1 cellular context compared by ENCODE assay signal in genomic region chr10:62048919-62049636, GRCh38.
TF ChIP-seq lines count a peak whose summit lies in the region.

No MANE protein-coding gene starts in this region.

TF ChIP-seq in HepG2, 621 proteins besides CTCF, POLR2A, EP300 and RAD21 (continued from another document and continues in another):
- TF ChIP-seq HMG20B (CRISPR knock-in tag; conservative IDR thresholded peaks at IDR 0.05): peak; percentile 46; the same call in 1 of the 2 replicates
- TF ChIP-seq MTF2 (CRISPR knock-in tag; IDR thresholded peaks at IDR 0.05; ENCODE audit: borderline replicate concordance): no peak
- no peak for TF ChIP-seq NCOA1 (CRISPR knock-in tag; IDR thresholded peaks at IDR 0.05)
- peak; percentile 97 for TF ChIP-seq ZNF607 (CRISPR knock-in tag; IDR thresholded peaks at IDR 0.05; ENCODE audit: borderline replicate concordance)
- no peak for TF ChIP-seq NFYC (CRISPR knock-in tag; IDR thresholded peaks at IDR 0.05)
- peak; percentile 51; the same call in 1 of the 2 replicates for TF ChIP-seq ZNF264 (CRISPR knock-in tag; IDR thresholded peaks at IDR 0.05)
- TF ChIP-seq DNMT1 (CRISPR knock-in tag; IDR thresholded peaks at IDR 0.05): peak; percentile 82; the same call in 1 of the 2 replicates
- no peak; the same call in none of the 2 replicates for TF ChIP-seq ZNF747 (CRISPR knock-in tag; IDR thresholded peaks at IDR 0.05; ENCODE audit: borderline replicate concordance)
- TF ChIP-seq ZNF225 (CRISPR knock-in tag; IDR thresholded peaks at IDR 0.05): peak; percentile 91; the same call in 1 of the 2 replicates
- peak; percentile 79; the same call in 1 of the 2 replicates for TF ChIP-seq MIER3 (CRISPR knock-in tag; IDR thresholded peaks at IDR 0.05; ENCODE audit: borderline replicate concordance)
- no peak for TF ChIP-seq TBP (CRISPR knock-in tag; IDR thresholded peaks at IDR 0.05)
- TF ChIP-seq SMARCC2 (IDR thresholded peaks at IDR 0.05): no peak
- TF ChIP-seq ARNT2 (CRISPR knock-in tag; IDR thresholded peaks at IDR 0.05; ENCODE audit: low read depth): peak; percentile 73
- TF ChIP-seq PTBP1 (IDR thresholded peaks at IDR 0.05; ENCODE audit: low read depth, low read length, poor library complexity, severe bottlenecking): no peak
- peak; percentile 36; the same call in 1 of the 2 replicates for TF ChIP-seq USF2 (IDR thresholded peaks at IDR 0.05; ENCODE audit: low read depth, low read length)
- TF ChIP-seq USF2 (CRISPR knock-in tag; IDR thresholded peaks at IDR 0.05; ENCODE audit: borderline replicate concordance): peak; percentile 64
- TF ChIP-seq ZIK1 (CRISPR knock-in tag; IDR thresholded peaks at IDR 0.05; ENCODE audit: borderline replicate concordance, low read depth): peak; percentile 88; the same call in 1 of the 2 replicates
- no peak for TF ChIP-seq HOXA7 (CRISPR knock-in tag; IDR thresholded peaks at IDR 0.05)
- peak; percentile 61; the same call in 1 of the 2 replicates for TF ChIP-seq ZNF503 (CRISPR knock-in tag; IDR thresholded peaks at IDR 0.05)
- 0 out of 2 replicates have a peak, but pooled peaks have one; percentile 41 for TF ChIP-seq MYNN (CRISPR knock-in tag; IDR thresholded peaks at IDR 0.05; ENCODE audit: low read depth)
- peak; percentile 80; the same call in 1 of the 2 replicates for TF ChIP-seq SRY (CRISPR knock-in tag; IDR thresholded peaks at IDR 0.05)
- no peak for TF ChIP-seq SUZ12 (IDR thresholded peaks at IDR 0.05; ENCODE audit: low read depth, low read length)
- TF ChIP-seq ZNF879 (CRISPR knock-in tag; IDR thresholded peaks at IDR 0.05): no peak; the same call in 1 of the 2 replicates
- no peak; the same call in 1 of the 2 replicates for TF ChIP-seq SIX1 (CRISPR knock-in tag; IDR thresholded peaks at IDR 0.05; ENCODE audit: borderline replicate concordance)
- TF ChIP-seq ZNF678 (CRISPR knock-in tag; IDR thresholded peaks at IDR 0.05): no peak
- peak; percentile 65; the same call in 1 of the 2 replicates for TF ChIP-seq KLF12 (CRISPR knock-in tag; IDR thresholded peaks at IDR 0.05; ENCODE audit: borderline replicate concordance)
- TF ChIP-seq ZMYM3 (CRISPR knock-in tag; IDR thresholded peaks at IDR 0.05): peak; percentile 76
- TF ChIP-seq ZFP82 (CRISPR knock-in tag; IDR thresholded peaks at IDR 0.05; ENCODE audit: borderline replicate concordance): no peak
- no peak for TF ChIP-seq MTA3 (CRISPR knock-in tag; IDR thresholded peaks at IDR 0.05)
- peak; percentile 77 for TF ChIP-seq ZNF430 (CRISPR knock-in tag; IDR thresholded peaks at IDR 0.05)
- TF ChIP-seq TCF7 (IDR thresholded peaks at IDR 0.05; ENCODE audit: low read depth): peak; percentile 64
- peak; percentile 98 for TF ChIP-seq ZNF263 (CRISPR knock-in tag; IDR thresholded peaks at IDR 0.05)
- peak; percentile 79 for TF ChIP-seq PITX1 (CRISPR knock-in tag; IDR thresholded peaks at IDR 0.05)
- TF ChIP-seq PRDM4 (CRISPR knock-in tag; IDR thresholded peaks at IDR 0.05; ENCODE audit: borderline replicate concordance): no peak
- peak; percentile 79; the same call in 1 of the 2 replicates for TF ChIP-seq NCOA2 (CRISPR knock-in tag; IDR thresholded peaks at IDR 0.05)
- TF ChIP-seq ZNF7 (CRISPR knock-in tag; IDR thresholded peaks at IDR 0.05): no peak
- TF ChIP-seq SRSF4 (IDR thresholded peaks at IDR 0.05; ENCODE audit: low read depth, low read length, poor library complexity, severe bottlenecking): no peak
- TF ChIP-seq RXRA (CRISPR knock-in tag; IDR thresholded peaks at IDR 0.05): peak; percentile 90
- TF ChIP-seq GABPB1 (CRISPR knock-in tag; IDR thresholded peaks at IDR 0.05): peak; percentile 54; the same call in 1 of the 2 replicates
- TF ChIP-seq SALL2 (CRISPR knock-in tag; IDR thresholded peaks at IDR 0.05): peak; percentile 94
- peak; percentile 72; the same call in 1 of the 2 replicates for TF ChIP-seq ZSCAN5A (CRISPR knock-in tag; IDR thresholded peaks at IDR 0.05; ENCODE audit: borderline replicate concordance)
- TF ChIP-seq KDM6A (CRISPR knock-in tag; IDR thresholded peaks at IDR 0.05; ENCODE audit: low read depth): peak; percentile 60; the same call in 1 of the 2 replicates
- TF ChIP-seq GMEB2 (CRISPR knock-in tag; IDR thresholded peaks at IDR 0.05; ENCODE audit: low read depth): no peak
- no peak for TF ChIP-seq RFX5 (IDR thresholded peaks at IDR 0.05; ENCODE audit: low read depth, low read length)
- no peak; the same call in 1 of the 2 replicates for TF ChIP-seq POLR2AphosphoS2 (IDR thresholded peaks at IDR 0.05; ENCODE audit: low read depth, low read length)
- TF ChIP-seq RFXAP (CRISPR knock-in tag; IDR thresholded peaks at IDR 0.05; ENCODE audit: borderline replicate concordance): peak; percentile 81; the same call in 1 of the 2 replicates
- TF ChIP-seq ZNF143 (CRISPR knock-in tag; IDR thresholded peaks at IDR 0.05): 0 out of 2 replicates have a peak, but pooled peaks have one; percentile 14
- no peak for TF ChIP-seq FIP1L1 (IDR thresholded peaks at IDR 0.05; ENCODE audit: borderline replicate concordance, insufficient read depth, low read depth, low read length)
- TF ChIP-seq ZFP62 (CRISPR knock-in tag; IDR thresholded peaks at IDR 0.05): no peak
- peak; percentile 94 for TF ChIP-seq ZNF350 (CRISPR knock-in tag; IDR thresholded peaks at IDR 0.05; ENCODE audit: borderline replicate concordance, low read depth)
- TF ChIP-seq FOXO1 (CRISPR knock-in tag; IDR thresholded peaks at IDR 0.05): peak; percentile 89
- TF ChIP-seq ZNF160 (CRISPR knock-in tag; IDR thresholded peaks at IDR 0.05): 0 out of 2 replicates have a peak, but pooled peaks have one; percentile 33
- TF ChIP-seq NPAS2 (CRISPR knock-in tag; IDR thresholded peaks at IDR 0.05; ENCODE audit: borderline replicate concordance): no peak
- no peak for TF ChIP-seq HOXA9 (CRISPR knock-in tag; IDR thresholded peaks at IDR 0.05; ENCODE audit: borderline replicate concordance)
- 0 out of 2 replicates have a peak, but pooled peaks have one; percentile 64 for TF ChIP-seq AHR (CRISPR knock-in tag; IDR thresholded peaks at IDR 0.05)
- 0 out of 2 replicates have a peak, but pooled peaks have one; percentile 41 for TF ChIP-seq ZNF343 (CRISPR knock-in tag; IDR thresholded peaks at IDR 0.05)
- no peak for TF ChIP-seq NFRKB (IDR thresholded peaks at IDR 0.05)
- no peak; the same call in 1 of the 2 replicates for TF ChIP-seq MXD1 (CRISPR knock-in tag; IDR thresholded peaks at IDR 0.05)
- TF ChIP-seq ZNF235 (CRISPR knock-in tag; IDR thresholded peaks at IDR 0.05; ENCODE audit: borderline replicate concordance): no peak
- TF ChIP-seq ZNF251 (CRISPR knock-in tag; IDR thresholded peaks at IDR 0.05): no peak
- peak; percentile 97 for TF ChIP-seq NFKB2 (CRISPR knock-in tag; IDR thresholded peaks at IDR 0.05; ENCODE audit: borderline replicate concordance)
- TF ChIP-seq MAF1 (CRISPR knock-in tag; IDR thresholded peaks at IDR 0.05; ENCODE audit: borderline replicate concordance): no peak
- peak; percentile 59; the same call in 1 of the 2 replicates for TF ChIP-seq ZNF12 (CRISPR knock-in tag; IDR thresholded peaks at IDR 0.05)
- 0 out of 2 replicates have a peak, but pooled peaks have one; percentile 29 for TF ChIP-seq ZNF777 (CRISPR knock-in tag; IDR thresholded peaks at IDR 0.05)
- peak; percentile 63; the same call in 1 of the 2 replicates for TF ChIP-seq TSC22D2 (CRISPR knock-in tag; IDR thresholded peaks at IDR 0.05; ENCODE audit: borderline replicate concordance)
- no peak for TF ChIP-seq ZMAT5 (CRISPR knock-in tag; IDR thresholded peaks at IDR 0.05; ENCODE audit: borderline replicate concordance, low read depth)
- TF ChIP-seq NFE2L2 (IDR thresholded peaks at IDR 0.05; ENCODE audit: low read length): no peak
- TF ChIP-seq ZNF282 (IDR thresholded peaks at IDR 0.05; ENCODE audit: partially characterized antibody): no peak
- TF ChIP-seq HOMEZ (CRISPR knock-in tag; IDR thresholded peaks at IDR 0.05; ENCODE audit: low read depth): peak; percentile 82
- TF ChIP-seq HDAC1 (CRISPR knock-in tag; IDR thresholded peaks at IDR 0.05): peak; percentile 88
- TF ChIP-seq TOPORS (CRISPR knock-in tag; IDR thresholded peaks at IDR 0.05): 0 out of 2 replicates have a peak, but pooled peaks have one; percentile 76
